In the genomic region with DNA sequence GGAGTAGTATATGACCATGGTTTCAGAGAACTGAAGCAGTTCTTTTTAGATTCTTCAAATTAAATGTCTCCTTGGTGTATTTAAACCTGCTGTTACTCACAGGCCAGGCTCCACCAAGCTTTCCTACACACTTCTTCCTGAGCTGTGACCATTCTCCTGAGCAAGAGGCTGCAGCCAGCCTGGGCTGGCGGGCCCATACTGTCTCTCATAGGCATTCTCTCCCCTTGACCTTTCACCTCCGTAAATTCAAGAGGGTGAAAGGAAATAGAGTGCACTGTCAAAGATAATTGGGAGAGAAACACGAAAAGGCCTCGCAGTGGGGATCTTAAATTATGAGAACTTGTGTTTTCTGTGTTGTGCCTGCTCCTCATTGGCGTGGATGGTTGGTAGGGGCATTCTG, we compare ENCODE assay signal across 8 cellular contexts. TPM values are rescaled to one million over a fixed set of nuclear protein-coding genes. Genes with fewer than 3 reads are reported as not detected.
DNase-seq lines count a peak whose midpoint lies in the region; ATAC-seq, FAIRE-seq and TF ChIP-seq lines count a peak whose summit lies in the region.

No MANE protein-coding gene starts in this region.

- H3K27me3 ChIP-seq in CD4-positive, alpha-beta T cell (ENCODE audit: control insufficient read depth, insufficient read depth, low read length) = no peaks in the 10 kb centered on the region
- no peaks in the 10 kb centered on the region for H3K27me3 ChIP-seq in PC-3 (ENCODE audit: low read length)
- no peaks in the 10 kb centered on the region for H3K27me3 ChIP-seq in endothelial cell of umbilical vein (ENCODE audit: control insufficient read depth in 2 of 2, insufficient read depth in 2 of 2, low read length in 2 of 2)
- no peaks in the 10 kb centered on the region for H3K27me3 ChIP-seq in neuron (ENCODE audit: insufficient read depth, low read length)

- H4K20me1 ChIP-seq in PC-3 (ENCODE audit: low read length) (peaks cover 69% of the 10 kb centered on the region), endothelial cell of umbilical vein (replicated peaks; ENCODE audit: control insufficient read depth, extremely low read depth, insufficient read depth, low read length) (peaks cover 4% of the 10 kb centered on the region)

- no peak for DNase-seq in CD4-positive, alpha-beta T cell
- DNase-seq in PC-3 (no peak), endothelial cell of umbilical vein (ENCODE audit: low read depth, low spot score) (no peak), NCI-H1048 (lab: John Stamatoyannopoulos, UW) (no peak), ecto neural progenitor cell (ENCODE audit: low spot score) (no peak), SHP77 (lab: John Stamatoyannopoulos, UW) (no peak)
- DNase-seq in activated CD4-positive, alpha-beta T cell treated with anti-CD3 and anti-CD28 coated beads for 1 hour = no peak

- BruUV-seq in PC-3 (replicated peaks; lab: Mats Ljungman, UMichigan) (no TSS peak), endothelial cell of umbilical vein (replicated peaks; lab: Mats Ljungman, UMichigan) (no TSS peak)

- CTCF ChIA-PET in CD4-positive, alpha-beta T cell (lab: Charles Lee) = interaction anchor here (1.3 kb wide), 2 partner anchors 17 to 82 kb away, joined by 3 to 6 read pairs; no protein-coding TSS in a partner anchor
- CTCF ChIA-PET in PC-3 (lab: Charles Lee) (interaction anchor here (2.2 kb wide), 1 partner anchor 85 kb away, joined by 8 read pairs; no protein-coding TSS in a partner anchor), endothelial cell of umbilical vein (lab: Charles Lee) (interaction anchor here (2.4 to 2.5 kb wide), 2 partner anchors 17 to 85 kb away, joined by 9 to 10 read pairs; no protein-coding TSS in a partner anchor)

- peak overlapping the region; percentile 99 for H3K27ac Mint-ChIP-seq in CD4-positive, alpha-beta T cell

- H2AFZ ChIP-seq in PC-3 (ENCODE audit: low read length) = no peak overlapping the region
- H2AFZ ChIP-seq in endothelial cell of umbilical vein (ENCODE audit: low read depth, low read length) = no peak overlapping the region
- H2AFZ ChIP-seq in neuron (ENCODE audit: low read depth, low read length) = no peak overlapping the region

- peaks cover 71% of the 10 kb centered on the region for H3K4me1 Mint-ChIP-seq in CD4-positive, alpha-beta T cell (ENCODE audit: low read depth)

- H3K9ac ChIP-seq in PC-3 (ENCODE audit: low read length) = peak overlapping the region; percentile 96
- peak overlapping the region; percentile 99 for H3K9ac ChIP-seq in endothelial cell of umbilical vein (replicated peaks; ENCODE audit: extremely low read depth, insufficient read depth, low read length)

- H3K4me2 ChIP-seq in PC-3 (ENCODE audit: low read length) (peak overlapping the region; percentile 87), endothelial cell of umbilical vein (ENCODE audit: insufficient read depth, low read length) (peak overlapping the region; percentile 96)

- H3K36me3 Mint-ChIP-seq in CD4-positive, alpha-beta T cell (ENCODE audit: low read depth) = peaks cover 49% of the 10 kb centered on the region

- H3K9me3 Mint-ChIP-seq in CD4-positive, alpha-beta T cell = no peaks in the 10 kb centered on the region

- FAIRE-seq in endothelial cell of umbilical vein (lab: Jason Lieb, UNC) = no peak

- H3K4me3 ChIP-seq in PC-3 (ENCODE audit: low read length) = peak overlapping the region; percentile 80
- peak overlapping the region; percentile 24 to 86 (median 51) for H3K4me3 ChIP-seq in endothelial cell of umbilical vein (replicated peaks in 1 of 3; ENCODE audit: insufficient read depth in 1 of 3, low read depth in 1 of 3, low read length in 3 of 3)
- peak overlapping the region; percentile 94 for H3K4me3 ChIP-seq in neuron (ENCODE audit: low read length)

- peaks cover 9% of the 10 kb centered on the region for H3F3A ChIP-seq in PC-3 (ENCODE audit: low read length, unreplicated experiment)

- H3K9me1 ChIP-seq in endothelial cell of umbilical vein (replicated peaks; ENCODE audit: control insufficient read depth, extremely low read depth, insufficient read depth, low read length) = no peaks in the 10 kb centered on the region

- dilution Hi-C loops in endothelial cell of umbilical vein (cut with MboI; ENCODE audit: extremely low pct_ligation_motif_present, low sequenced_read_pairs) = no loop called here

- no peak overlapping the region for H3K27ac ChIP-seq in CD4-positive, alpha-beta T cell (ENCODE audit: low read depth, low read length)
- H3K27ac ChIP-seq in PC-3 (ENCODE audit: low read length) (peak overlapping the region; percentile 33; the same call in 1 of the 2 replicates), endothelial cell of umbilical vein (ENCODE audit: insufficient read depth, low read depth, low read length) (peak overlapping the region; percentile 94)

- H3K4me3 Mint-ChIP-seq in CD4-positive, alpha-beta T cell = peak overlapping the region; percentile 97

- POLR2A ChIA-PET in CD4-positive, alpha-beta T cell (lab: Charles Lee) = interaction anchor here (3.5 to 3.7 kb wide), 3 partner anchors 15 to 81 kb away, joined by 22 to 44 read pairs (median 38); a partner anchor contains a TSS
- POLR2A ChIA-PET in PC-3 (lab: Charles Lee; ENCODE audit: unreplicated experiment) (interaction anchor here (0.6 to 0.7 kb wide), 2 partner anchors 15 to 128 kb away, joined by 6 to 8 read pairs; no protein-coding TSS in a partner anchor), endothelial cell of umbilical vein (lab: Charles Lee) (interaction anchor here (1.0 kb wide), 1 partner anchor 81 kb away, joined by 3 read pairs; a partner anchor contains a TSS)

- H3K9me2 ChIP-seq in PC-3 (replicated peaks; ENCODE audit: low read length) = no peaks in the 10 kb centered on the region

- H3K27me3 Mint-ChIP-seq in CD4-positive, alpha-beta T cell = no peaks in the 10 kb centered on the region

- H3K9me3 ChIP-seq in CD4-positive, alpha-beta T cell (ENCODE audit: control insufficient read depth, low read length) = no peaks in the 10 kb centered on the region
- H3K9me3 ChIP-seq in PC-3 (ENCODE audit: low read length) = no peaks in the 10 kb centered on the region
- no peaks in the 10 kb centered on the region for H3K9me3 ChIP-seq in endothelial cell of umbilical vein (replicated peaks; ENCODE audit: control insufficient read depth, insufficient read depth, low read length)
- no peaks in the 10 kb centered on the region for H3K9me3 ChIP-seq in neuron (ENCODE audit: low read length)

- no peak for ATAC-seq in CD4-positive, alpha-beta T cell (ENCODE audit: poor library complexity)
- no peak for ATAC-seq in PC-3

- no peak for TF ChIP-seq POLR2A in endothelial cell of umbilical vein (IDR thresholded peaks at IDR 0.05; ENCODE audit: low read depth, low read length)

- H3K4me1 ChIP-seq in PC-3 (ENCODE audit: insufficient read depth, low read length) (peaks cover 62% of the 10 kb centered on the region), endothelial cell of umbilical vein (ENCODE audit: control insufficient read depth, extremely low read depth, insufficient read depth, low read length) (peaks cover 61% of the 10 kb centered on the region), neuron (ENCODE audit: insufficient read depth, low read length) (peaks cover 35% of the 10 kb centered on the region)

- H3K36me3 ChIP-seq in PC-3 (ENCODE audit: low read depth, low read length) (peaks cover 40% of the 10 kb centered on the region), endothelial cell of umbilical vein (ENCODE audit: control insufficient read depth in 2 of 2, extremely low read depth in 1 of 2, insufficient read depth in 2 of 2, low read length in 2 of 2) (peaks cover 0 to 5% of the 10 kb centered on the region in 2 experiments), neuron (ENCODE audit: insufficient read depth, low read length) (peaks cover 11% of the 10 kb centered on the region)

- no peak for TF ChIP-seq CTCF in CD4-positive, alpha-beta T cell (IDR thresholded peaks at IDR 0.05)
- TF ChIP-seq CTCF in PC-3 (conservative IDR thresholded peaks at IDR 0.05; ENCODE audit: low read depth, low read length) (no peak), endothelial cell of umbilical vein (IDR thresholded peaks at IDR 0.05; ENCODE audit: extremely low read depth in 1 of 2, insufficient read depth in 1 of 2, low read depth in 1 of 2, low read length in 2 of 2) (no peak)

- H3K79me2 ChIP-seq in PC-3 (ENCODE audit: low read length) (peaks cover 99% of the 10 kb centered on the region), endothelial cell of umbilical vein (ENCODE audit: control insufficient read depth, insufficient read depth, low read length) (peaks cover 85% of the 10 kb centered on the region)

- intact Hi-C loops in CD4-positive, alpha-beta T cell (cut with DNase I, micrococcal nuclease) = loop anchor here (2.0 to 10.0 kb wide), 6 partner anchors 14 to 1140 kb away; a partner anchor contains a TSS
- intact Hi-C loops in PC-3 (cut with micrococcal nuclease) (loop anchor here (10.0 kb wide), 1 partner anchor 320 kb away; no protein-coding TSS in a partner anchor), endothelial cell of umbilical vein (cut with micrococcal nuclease) (loop anchor here (1.0 to 10.0 kb wide), 8 partner anchors 18 to 602 kb away; a partner anchor contains a TSS)

RNA-seq across cellular contexts. Expression of a gene that starts 2.3 kb away (rescaled TPM):
- total RNA-seq in CD4-positive, alpha-beta T cell = 100 to 1,000 TPM; 318 to 322 TPM
- total RNA-seq in PC-3 (2014; rRNA removed) (685 and 688 TPM in 2 replicates), endothelial cell of umbilical vein (488 and 499 TPM in 2 replicates)
- 844 and 1,054 TPM in 2 replicates for polyA plus RNA-seq in endothelial cell of umbilical vein
- polyA plus RNA-seq in endothelial cell of umbilical vein (2011; cell fraction: cytosol; rRNA removed) = 724 and 860 TPM in 2 replicates
- polyA plus RNA-seq in endothelial cell of umbilical vein (2011; cell fraction: nucleus; rRNA removed) = 433 and 446 TPM in 2 replicates
- 473 and 510 TPM in 2 replicates for polyA plus RNA-seq in endothelial cell of umbilical vein (2012)
- polyA minus RNA-seq in endothelial cell of umbilical vein = 691 and 797 TPM in 2 replicates
- polyA minus RNA-seq in endothelial cell of umbilical vein (2011; cell fraction: cytosol; rRNA and poly(A)+ RNA removed) = 221 TPM
- 130 and 181 TPM in 2 replicates for polyA minus RNA-seq in endothelial cell of umbilical vein (2011; cell fraction: nucleus; rRNA and poly(A)+ RNA removed)

RNA-seq across cellular contexts. Expression of a gene that starts 18.3 kb away (rescaled TPM):
- 10 to 100 TPM; 36.6 to 40.3 TPM for total RNA-seq in CD4-positive, alpha-beta T cell
- total RNA-seq in PC-3 (2014; rRNA removed) (63.3 and 93.0 TPM in 2 replicates), endothelial cell of umbilical vein (21.7 and 23.9 TPM in 2 replicates)
- polyA plus RNA-seq in endothelial cell of umbilical vein = 19.9 and 21.1 TPM in 2 replicates
- 14.6 and 17.1 TPM in 2 replicates for polyA plus RNA-seq in endothelial cell of umbilical vein (2011; cell fraction: cytosol; rRNA removed)
- polyA plus RNA-seq in endothelial cell of umbilical vein (2011; cell fraction: nucleus; rRNA removed) = 22.9 and 27.5 TPM in 2 replicates
- polyA plus RNA-seq in endothelial cell of umbilical vein (2012) = 12.8 and 15.1 TPM in 2 replicates
- 2.4 and 2.6 TPM in 2 replicates for polyA minus RNA-seq in endothelial cell of umbilical vein
- 4.3 TPM for polyA minus RNA-seq in endothelial cell of umbilical vein (2011; cell fraction: cytosol; rRNA and poly(A)+ RNA removed)
- polyA minus RNA-seq in endothelial cell of umbilical vein (2011; cell fraction: nucleus; rRNA and poly(A)+ RNA removed) = 1.6 and 2.8 TPM in 2 replicates

RNA-seq across cellular contexts. Expression of a gene that starts 24.3 kb away (rescaled TPM):
- total RNA-seq in CD4-positive, alpha-beta T cell = 100 to 1,000 TPM; 120 to 128 TPM
- total RNA-seq in PC-3 (2014; rRNA removed) (343 and 375 TPM in 2 replicates), endothelial cell of umbilical vein (57.0 and 58.7 TPM in 2 replicates)
- 155 and 287 TPM in 2 replicates for polyA plus RNA-seq in endothelial cell of umbilical vein
- polyA plus RNA-seq in endothelial cell of umbilical vein (2011; cell fraction: cytosol; rRNA removed) = 84.5 and 110 TPM in 2 replicates
- 103 and 115 TPM in 2 replicates for polyA plus RNA-seq in endothelial cell of umbilical vein (2011; cell fraction: nucleus; rRNA removed)
- polyA plus RNA-seq in endothelial cell of umbilical vein (2012) = 43.4 and 51.1 TPM in 2 replicates
- polyA minus RNA-seq in endothelial cell of umbilical vein = 35.6 and 46.6 TPM in 2 replicates
- polyA minus RNA-seq in endothelial cell of umbilical vein (2011; cell fraction: cytosol; rRNA and poly(A)+ RNA removed) = 56.2 TPM
- 13.6 and 18.8 TPM in 2 replicates for polyA minus RNA-seq in endothelial cell of umbilical vein (2011; cell fraction: nucleus; rRNA and poly(A)+ RNA removed)

RNA-seq across cellular contexts. Expression of a gene that starts 55.3 kb away (rescaled TPM):
- total RNA-seq in CD4-positive, alpha-beta T cell = 100 to 1,000 TPM; 373 to 378 TPM
- total RNA-seq in PC-3 (2014; rRNA removed) (996 and 1,117 TPM in 2 replicates), endothelial cell of umbilical vein (237 and 239 TPM in 2 replicates)
- 742 and 822 TPM in 2 replicates for polyA plus RNA-seq in endothelial cell of umbilical vein
- 294 and 443 TPM in 2 replicates for polyA plus RNA-seq in endothelial cell of umbilical vein (2011; cell fraction: cytosol; rRNA removed)
- polyA plus RNA-seq in endothelial cell of umbilical vein (2011; cell fraction: nucleus; rRNA removed) = 325 and 344 TPM in 2 replicates
- 161 and 241 TPM in 2 replicates for polyA plus RNA-seq in endothelial cell of umbilical vein (2012)
- 140 and 214 TPM in 2 replicates for polyA minus RNA-seq in endothelial cell of umbilical vein
- polyA minus RNA-seq in endothelial cell of umbilical vein (2011; cell fraction: cytosol; rRNA and poly(A)+ RNA removed) = 74.7 TPM
- 61.4 and 97.7 TPM in 2 replicates for polyA minus RNA-seq in endothelial cell of umbilical vein (2011; cell fraction: nucleus; rRNA and poly(A)+ RNA removed)
